Comparison of ENCODE assay signal across 1 cellular context in the genomic region with DNA sequence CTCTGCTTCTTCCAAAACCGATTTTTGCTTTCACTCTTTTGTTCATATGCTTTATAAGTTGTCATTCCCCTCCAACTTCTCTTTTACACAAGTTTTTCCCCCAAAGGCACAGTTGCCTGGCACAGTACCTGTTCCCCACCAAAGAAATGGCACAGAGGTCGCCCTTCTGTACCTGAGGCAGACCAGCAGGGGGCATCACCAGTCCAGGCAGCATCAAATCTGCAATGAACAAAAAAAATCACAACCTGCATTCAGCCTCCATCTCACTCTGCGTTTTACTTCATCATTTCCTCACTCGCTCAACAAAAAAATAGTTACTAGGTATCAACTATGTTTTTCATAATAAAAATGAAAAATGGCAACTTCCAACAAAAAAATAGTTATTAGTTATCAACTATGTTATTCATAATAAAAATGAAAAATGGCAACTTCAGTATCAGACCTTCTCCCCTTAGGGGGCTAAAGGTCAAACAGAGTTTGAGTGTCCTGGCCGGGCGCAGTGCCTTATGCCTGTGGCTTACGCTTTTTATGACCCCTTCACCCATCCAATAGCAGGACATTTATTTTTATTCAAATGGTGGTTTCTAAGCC.
TF ChIP-seq lines count a peak whose summit lies in the region.

No MANE protein-coding gene starts in this region.

TF ChIP-seq in GM23338, 12 proteins besides CTCF, POLR2A, EP300 and RAD21 (continued from another document):
- TF ChIP-seq, protein P1, sequence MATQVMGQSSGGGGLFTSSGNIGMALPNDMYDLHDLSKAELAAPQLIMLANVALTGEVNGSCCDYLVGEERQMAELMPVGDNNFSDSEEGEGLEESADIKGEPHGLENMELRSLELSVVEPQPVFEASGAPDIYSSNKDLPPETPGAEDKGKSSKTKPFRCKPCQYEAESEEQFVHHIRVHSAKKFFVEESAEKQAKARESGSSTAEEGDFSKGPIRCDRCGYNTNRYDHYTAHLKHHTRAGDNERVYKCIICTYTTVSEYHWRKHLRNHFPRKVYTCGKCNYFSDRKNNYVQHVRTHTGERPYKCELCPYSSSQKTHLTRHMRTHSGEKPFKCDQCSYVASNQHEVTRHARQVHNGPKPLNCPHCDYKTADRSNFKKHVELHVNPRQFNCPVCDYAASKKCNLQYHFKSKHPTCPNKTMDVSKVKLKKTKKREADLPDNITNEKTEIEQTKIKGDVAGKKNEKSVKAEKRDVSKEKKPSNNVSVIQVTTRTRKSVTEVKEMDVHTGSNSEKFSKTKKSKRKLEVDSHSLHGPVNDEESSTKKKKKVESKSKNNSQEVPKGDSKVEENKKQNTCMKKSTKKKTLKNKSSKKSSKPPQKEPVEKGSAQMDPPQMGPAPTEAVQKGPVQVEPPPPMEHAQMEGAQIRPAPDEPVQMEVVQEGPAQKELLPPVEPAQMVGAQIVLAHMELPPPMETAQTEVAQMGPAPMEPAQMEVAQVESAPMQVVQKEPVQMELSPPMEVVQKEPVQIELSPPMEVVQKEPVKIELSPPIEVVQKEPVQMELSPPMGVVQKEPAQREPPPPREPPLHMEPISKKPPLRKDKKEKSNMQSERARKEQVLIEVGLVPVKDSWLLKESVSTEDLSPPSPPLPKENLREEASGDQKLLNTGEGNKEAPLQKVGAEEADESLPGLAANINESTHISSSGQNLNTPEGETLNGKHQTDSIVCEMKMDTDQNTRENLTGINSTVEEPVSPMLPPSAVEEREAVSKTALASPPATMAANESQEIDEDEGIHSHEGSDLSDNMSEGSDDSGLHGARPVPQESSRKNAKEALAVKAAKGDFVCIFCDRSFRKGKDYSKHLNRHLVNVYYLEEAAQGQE (IDR thresholded peaks at IDR 0.05; ENCODE audit: unreplicated experiment): no peak
- TF ChIP-seq EZH2 (IDR thresholded peaks at IDR 0.05; ENCODE audit: low read depth, unreplicated experiment) (no peak), CREB1 (CRISPR knock-in tag; IDR thresholded peaks at IDR 0.05; ENCODE audit: low read depth) (no peak), POLR2AphosphoS5 (IDR thresholded peaks at IDR 0.05; ENCODE audit: low read depth) (no peak), JUNB (IDR thresholded peaks at IDR 0.05; ENCODE audit: unreplicated experiment) (no peak), ZNF114 (CRISPR knock-in tag; IDR thresholded peaks at IDR 0.05) (no peak), NANOG (IDR thresholded peaks at IDR 0.05; ENCODE audit: borderline replicate concordance) (no peak), EZH2phosphoT487 (IDR thresholded peaks at IDR 0.05; ENCODE audit: unreplicated experiment) (no peak), ZNF331 (CRISPR knock-in tag; IDR thresholded peaks at IDR 0.05; ENCODE audit: low read depth) (no peak)
